In the genomic region with DNA sequence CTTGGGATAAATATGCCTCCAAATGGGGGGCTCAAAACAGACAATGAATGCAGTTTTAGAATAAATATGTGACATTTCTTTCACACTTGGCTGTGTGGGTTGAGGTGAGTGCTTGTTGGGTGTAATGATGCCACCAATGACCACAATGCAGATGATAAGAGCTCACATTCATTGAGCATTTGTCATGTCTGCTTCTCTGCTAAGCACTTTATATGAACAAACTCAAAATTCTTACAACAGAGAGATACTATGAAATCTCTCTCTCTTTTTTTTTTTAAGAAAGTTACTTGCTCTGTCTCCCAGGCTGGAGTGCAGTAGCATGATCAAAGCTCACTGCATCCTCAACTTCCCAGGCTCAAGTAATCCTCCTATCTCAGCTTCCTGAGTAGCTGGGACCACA, we compare ENCODE assay signal across 1 cellular context.
TF ChIP-seq lines count a peak whose summit lies in the region.

No MANE protein-coding gene starts in this region.

TF ChIP-seq in SK-N-SH treated with all-trans-retinoic acid at 6 μM for 48 hours, 23 proteins besides CTCF, POLR2A, EP300 and RAD21 (continued from another document):
- TF ChIP-seq POU6F1 (CRISPR knock-in tag; IDR thresholded peaks at IDR 0.05; ENCODE audit: borderline replicate concordance, low read depth) (no peak), ZC3H10 (CRISPR knock-in tag; IDR thresholded peaks at IDR 0.05) (no peak), TOX (CRISPR knock-in tag; IDR thresholded peaks at IDR 0.05; ENCODE audit: borderline replicate concordance) (no peak), ZNF70 (CRISPR knock-in tag; IDR thresholded peaks at IDR 0.05) (no peak), PATZ1 (CRISPR knock-in tag; IDR thresholded peaks at IDR 0.05; ENCODE audit: borderline replicate concordance) (no peak)
- TF ChIP-seq, protein P1, sequence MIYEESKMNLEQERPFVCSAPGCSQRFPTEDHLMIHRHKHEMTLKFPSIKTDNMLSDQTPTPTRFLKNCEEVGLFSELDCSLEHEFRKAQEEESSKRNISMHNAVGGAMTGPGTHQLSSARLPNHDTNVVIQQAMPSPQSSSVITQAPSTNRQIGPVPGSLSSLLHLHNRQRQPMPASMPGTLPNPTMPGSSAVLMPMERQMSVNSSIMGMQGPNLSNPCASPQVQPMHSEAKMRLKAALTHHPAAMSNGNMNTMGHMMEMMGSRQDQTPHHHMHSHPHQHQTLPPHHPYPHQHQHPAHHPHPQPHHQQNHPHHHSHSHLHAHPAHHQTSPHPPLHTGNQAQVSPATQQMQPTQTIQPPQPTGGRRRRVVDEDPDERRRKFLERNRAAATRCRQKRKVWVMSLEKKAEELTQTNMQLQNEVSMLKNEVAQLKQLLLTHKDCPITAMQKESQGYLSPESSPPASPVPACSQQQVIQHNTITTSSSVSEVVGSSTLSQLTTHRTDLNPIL (CRISPR knock-in tag; IDR thresholded peaks at IDR 0.05; ENCODE audit: low read depth), result no peak
